ENCODE assay signal across 8 cellular contexts in the genomic region with DNA sequence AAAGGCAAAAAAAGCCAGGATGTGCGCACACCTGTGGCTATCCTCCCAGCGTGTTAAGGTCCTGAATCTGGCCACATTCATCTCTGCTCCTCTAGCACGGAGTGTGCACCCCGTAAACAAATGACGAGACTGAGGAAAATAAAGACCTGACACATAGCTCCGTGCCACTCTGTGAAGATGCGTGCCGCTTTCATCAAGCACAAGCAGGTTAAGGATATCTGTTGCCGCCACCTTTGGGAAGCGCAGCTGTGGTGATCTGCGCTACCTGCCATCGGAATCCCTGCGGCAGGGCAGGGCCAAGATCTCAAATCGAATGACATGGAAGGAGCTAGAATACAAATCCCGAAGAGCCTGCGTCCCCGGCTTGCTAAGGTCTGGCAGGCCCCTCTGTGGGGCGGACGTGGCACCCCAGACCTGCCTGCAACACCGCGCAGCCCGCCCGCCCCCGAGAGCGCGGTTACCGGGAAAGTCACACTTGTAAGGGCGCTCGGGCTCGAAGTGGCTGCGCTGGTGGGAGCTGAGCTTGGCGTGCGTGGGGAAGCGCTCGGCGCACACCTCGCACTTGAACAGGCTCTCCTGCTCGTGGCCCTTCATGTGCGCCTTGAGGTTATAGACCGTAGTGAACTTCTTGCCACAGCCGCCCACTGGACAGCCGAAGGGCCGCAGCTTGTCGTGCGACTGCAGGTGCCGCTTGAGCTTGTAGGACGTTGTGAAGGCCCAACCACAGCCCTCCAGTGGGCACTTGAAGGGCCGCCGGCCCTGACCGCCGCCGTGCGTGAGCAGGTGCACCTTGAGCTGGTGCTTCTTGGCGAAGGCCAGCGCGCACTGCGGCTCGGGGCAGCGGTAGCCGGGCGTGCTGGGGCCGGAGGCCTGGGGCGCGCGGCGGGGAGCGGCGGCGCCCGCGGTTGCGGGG. TPM values are rescaled to one million over a fixed set of nuclear protein-coding genes. Genes with fewer than 3 reads are reported as not detected.
DNase-seq lines count a peak whose midpoint lies in the region; ATAC-seq and TF ChIP-seq lines count a peak whose summit lies in the region.

No MANE protein-coding gene starts in this region.

- peaks cover 18 to 24% (median 22%) of the 10 kb centered on the region in 4 donors for H3K36me3 ChIP-seq in stomach

- no peak for TF ChIP-seq CTCF in WTC11 (IDR thresholded peaks at IDR 0.05)
- TF ChIP-seq CTCF in stomach (IDR thresholded peaks at IDR 0.05): no peak

- H3K4me1 ChIP-seq in mononuclear cell (ENCODE audit: insufficient read depth, low read length): peaks cover 41% of the 10 kb centered on the region
- peaks cover 33 to 52% (median 46%) of the 10 kb centered on the region in 4 donors for H3K4me1 ChIP-seq in stomach

- no peaks in the 10 kb centered on the region for H3K9me3 Mint-ChIP-seq in WTC11

- ATAC-seq in GM21576 (IDR thresholded peaks at IDR 0.05; ENCODE audit: unreplicated experiment) (peak; percentile 12), WTC11 (peak; percentile 1; the same call in 1 of the 2 replicates)

- H3K9me3 ChIP-seq in mononuclear cell (ENCODE audit: low read depth, low read length) (no peaks in the 10 kb centered on the region), stomach (no peaks in the 10 kb centered on the region)

- H3K4me1 Mint-ChIP-seq in WTC11: peaks cover 39% of the 10 kb centered on the region

- POLR2A ChIA-PET in WTC11 (lab: Charles Lee): interaction anchor here (0.7 to 1.7 kb wide), 2 partner anchors 11 to 19 kb away, joined by 3 to 4 read pairs; no protein-coding TSS in a partner anchor

- peak; percentile 5 for DNase-seq in DMS153 treated with DMSO at 0.1 percent for 48 hours (lab: John Stamatoyannopoulos, UW; ENCODE audit: unreplicated experiment)
- DNase-seq in DMS153 (lab: John Stamatoyannopoulos, UW): no peak
- DNase-seq in HuH-7 (ENCODE audit: low spot score): peak; percentile 53
- peak; percentile 42 for DNase-seq in WTC11 (ENCODE audit: low spot score)
- DNase-seq in effector CD8-positive, alpha-beta T cell (lab: John Stamatoyannopoulos, UW): peak; percentile 16
- peak; percentile 53 for DNase-seq in stomach

- H3K27me3 ChIP-seq in mononuclear cell (ENCODE audit: insufficient read depth, low read length) (no peaks in the 10 kb centered on the region), stomach (no peaks in the 10 kb centered on the region)

- H3K4me3 ChIP-seq in mononuclear cell (ENCODE audit: low read length) (peak overlapping the region; percentile 66), stomach (peak overlapping the region; percentile 67 to 90 (median 70))

- peak overlapping the region; percentile 89 to 99 (median 98) for H3K27ac ChIP-seq in stomach

- WGBS in stomach, 5 donors: 3 to 11% (median 4%) methylated on average over 19 to 72 of the region's 72 CpGs

- peaks cover 21% of the 10 kb centered on the region for H3K36me3 Mint-ChIP-seq in WTC11

- H3K27me3 Mint-ChIP-seq in WTC11 (ENCODE audit: low read depth): no peaks in the 10 kb centered on the region

- CTCF ChIA-PET in WTC11 (lab: Charles Lee): interaction anchor here (1.0 to 2.0 kb wide), 6 partner anchors 10 to 342 kb away, joined by 4 to 12 read pairs (median 7); a partner anchor contains a TSS

- H3K27ac Mint-ChIP-seq in WTC11: peak overlapping the region; percentile 52; the same call in 1 of the 2 replicates

- no peak for TF ChIP-seq EP300 in stomach (IDR thresholded peaks at IDR 0.05)

- intact Hi-C loops in stomach (cut with DNase I; ENCODE audit: low total_unique reads): no loop called here

- no peak for TF ChIP-seq POLR2A in stomach (IDR thresholded peaks at IDR 0.05)

- peak overlapping the region; percentile 89 for H3K4me3 Mint-ChIP-seq in WTC11

TF ChIP-seq in WTC11, 78 proteins besides CTCF, POLR2A, EP300 and RAD21:
- TF ChIP-seq ELF4 (CRISPR knock-in tag; IDR thresholded peaks at IDR 0.05; ENCODE audit: low read depth) (no peak), NR3C1 (CRISPR knock-in tag; conservative IDR thresholded peaks at IDR 0.05; ENCODE audit: low read depth) (no peak), GABPB1 (CRISPR knock-in tag; IDR thresholded peaks at IDR 0.05) (peak; percentile 48; the same call in 1 of the 2 replicates), KAT7 (CRISPR knock-in tag; IDR thresholded peaks at IDR 0.05; ENCODE audit: borderline replicate concordance) (peak; percentile 70; the same call in 1 of the 2 replicates), TP53 (CRISPR knock-in tag; IDR thresholded peaks at IDR 0.05) (no peak)
- TF ChIP-seq, protein P1, sequence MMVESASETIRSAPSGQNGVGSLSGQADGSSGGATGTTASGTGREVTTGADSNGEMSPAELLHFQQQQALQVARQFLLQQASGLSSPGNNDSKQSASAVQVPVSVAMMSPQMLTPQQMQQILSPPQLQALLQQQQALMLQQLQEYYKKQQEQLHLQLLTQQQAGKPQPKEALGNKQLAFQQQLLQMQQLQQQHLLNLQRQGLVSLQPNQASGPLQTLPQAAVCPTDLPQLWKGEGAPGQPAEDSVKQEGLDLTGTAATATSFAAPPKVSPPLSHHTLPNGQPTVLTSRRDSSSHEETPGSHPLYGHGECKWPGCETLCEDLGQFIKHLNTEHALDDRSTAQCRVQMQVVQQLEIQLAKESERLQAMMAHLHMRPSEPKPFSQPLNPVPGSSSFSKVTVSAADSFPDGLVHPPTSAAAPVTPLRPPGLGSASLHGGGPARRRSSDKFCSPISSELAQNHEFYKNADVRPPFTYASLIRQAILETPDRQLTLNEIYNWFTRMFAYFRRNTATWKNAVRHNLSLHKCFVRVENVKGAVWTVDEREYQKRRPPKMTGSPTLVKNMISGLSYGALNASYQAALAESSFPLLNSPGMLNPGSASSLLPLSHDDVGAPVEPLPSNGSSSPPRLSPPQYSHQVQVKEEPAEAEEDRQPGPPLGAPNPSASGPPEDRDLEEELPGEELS (CRISPR knock-in tag; IDR thresholded peaks at IDR 0.05): 0 out of 2 replicates have a peak, but pooled peaks have one; percentile 20
- TF ChIP-seq, protein P2, sequence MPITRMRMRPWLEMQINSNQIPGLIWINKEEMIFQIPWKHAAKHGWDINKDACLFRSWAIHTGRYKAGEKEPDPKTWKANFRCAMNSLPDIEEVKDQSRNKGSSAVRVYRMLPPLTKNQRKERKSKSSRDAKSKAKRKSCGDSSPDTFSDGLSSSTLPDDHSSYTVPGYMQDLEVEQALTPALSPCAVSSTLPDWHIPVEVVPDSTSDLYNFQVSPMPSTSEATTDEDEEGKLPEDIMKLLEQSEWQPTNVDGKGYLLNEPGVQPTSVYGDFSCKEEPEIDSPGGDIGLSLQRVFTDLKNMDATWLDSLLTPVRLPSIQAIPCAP (CRISPR knock-in tag; IDR thresholded peaks at IDR 0.05): 0 out of 2 replicates have a peak, but pooled peaks have one; percentile 43

RNA-seq across cellular contexts. Expression of a gene that starts 0.9 kb away (rescaled TPM):
- total RNA-seq in WTC11 (2021) (32.9 to 34.7 TPM (median 33.4 TPM) in 3 replicates), mononuclear cell (63.2 TPM), stomach (10 to 100 TPM; 16.9 to 73.2 (median 44.5) TPM)
- polyA plus RNA-seq in stomach: 1 to 10 TPM; 6.1 to 9.8 (median 6.6) TPM

RNA-seq across cellular contexts. Expression of a gene that starts 42.8 kb away (rescaled TPM):
- 0.09 TPM in 1 of 3 replicates, not detected in the others for total RNA-seq in WTC11 (2021)
- not detected for total RNA-seq in mononuclear cell
- total RNA-seq in stomach: not detected
- polyA plus RNA-seq in stomach: not detected

RNA-seq across cellular contexts. Expression of a gene that starts 49.2 kb away (rescaled TPM):
- total RNA-seq in WTC11 (2021) (4.1 to 6.8 TPM (median 6.4 TPM) in 3 replicates), mononuclear cell (1.5 TPM), stomach (10 to 100 TPM in 1 of 5 donors, 1 to 10 TPM in 2, not detected in 2; 1.4 to 12.5 (median 5.7) TPM)
- polyA plus RNA-seq in stomach: under 1 TPM; 0.08 to 0.61 (median 0.19) TPM
